ENCODE assay signal across 21 cellular contexts in the genomic region with DNA sequence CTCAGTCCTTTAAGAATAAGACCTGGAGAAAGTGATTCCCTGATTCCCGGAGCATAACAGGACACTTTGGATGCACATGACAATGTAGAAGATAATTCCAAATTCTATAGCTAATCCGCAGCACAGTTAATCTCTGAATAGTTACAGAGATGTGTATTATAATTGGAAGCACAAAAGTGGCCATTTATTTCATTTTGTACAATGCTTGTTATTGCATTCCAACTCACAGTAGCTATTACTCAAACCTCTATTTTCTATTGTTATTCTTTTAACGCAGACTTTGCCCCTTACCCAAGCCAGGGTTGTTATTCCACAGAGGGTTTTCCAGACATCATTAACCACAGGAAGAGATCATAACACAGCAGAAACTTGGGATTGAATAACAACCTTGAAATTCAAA.
"Had no signal": no experiment of that assay in that cellular context is flagged by ENCODE, and none has a peak within 500 bp of the region (broad histone marks: within the 10 kb centered on the region; RNA-seq: fewer than 3 reads in every experiment).

No MANE protein-coding gene starts in this region.

- H3K36me3 ChIP-seq: breast epithelium had no signal

- H3K27me3 ChIP-seq: breast epithelium had no signal

- H3K4me3 ChIP-seq: breast epithelium, K562 had no signal

- H3K27ac ChIP-seq: breast epithelium had no signal

- H3K9me3 ChIP-seq: breast epithelium had no signal

- H3K4me1 ChIP-seq: breast epithelium had no signal

- DNase-seq: activated B cell treated with CpG ODN at 0.5 μM for 24 hours; activated CD4-positive, alpha-beta T cell treated with anti-CD3 and anti-CD28 coated beads for 1 hour; activated CD4-positive, alpha-beta T cell treated with anti-CD3 and anti-CD28 coated beads, Interleukin-2, amount 10 ng/mL, durations not matched to agents 24 days and 14 days; activated CD4-positive, alpha-beta T cell treated with anti-CD3 and anti-CD28 coated beads, Interleukin-2, amount 50 U/mL, for 48 hours; activated CD8-positive, alpha-beta memory T cell treated with anti-CD3 and anti-CD28 coated beads, Interleukin-2, amount 10 ng/mL, durations not matched to agents 7 days and 5 days; activated effector memory CD4-positive, alpha-beta T cell treated with Interleukin-2 at 50 U/mL for 16 hours; activated naive CD4-positive, alpha-beta T cell; activated T-cell treated with anti-CD3 and anti-CD28 coated beads, Interleukin-2, amount 50 U/mL, for 24 hours; aorta; caudate nucleus; Karpas-422; MM.1S; NCI-H2171; NCI-H345; NCI-H510A; NCI-H526 treated with DMSO at 0.1 percent for 48 hours; NCI-H82; PC-3; SHP77 treated with DMSO at 0.1 percent for 48 hours had no signal
